Comparison of ENCODE assay signal across 12 cellular contexts in genomic region chr5:169424956-169425318, GRCh38.
A peak's percentile ranks its signal among the peaks of the same experiment; 100 is the strongest.
DNase-seq lines count a peak whose midpoint lies in the region; ATAC-seq and TF ChIP-seq lines count a peak whose summit lies in the region.
"Had no signal": no experiment of that assay in that cellular context is flagged by ENCODE, and none has a peak within 500 bp of the region (broad histone marks: within the 10 kb centered on the region; RNA-seq: fewer than 3 reads in every experiment).

No MANE protein-coding gene starts in this region.

- TF ChIP-seq CTCF in fibroblast of the aortic adventitia (IDR thresholded peaks at IDR 0.05; ENCODE audit: insufficient read depth, low read length), result no peak

- H3K4me3 ChIP-seq in adipocyte (ENCODE audit: low read length) (no peak overlapping the region), fibroblast of the aortic adventitia (ENCODE audit: low read depth, low read length) (no peak overlapping the region), skeletal muscle cell (ENCODE audit: low read depth, low read length) (no peak overlapping the region)
- H3K4me3 ChIP-seq: GM23248 had no signal

- DNase-seq in adipocyte (ENCODE audit: low read depth) (peak; percentile 71), fibroblast of the aortic adventitia (ENCODE audit: low read depth) (peak; percentile 38), skeletal muscle cell (ENCODE audit: low read depth) (peak; percentile 59), C1 segment of cervical spinal cord (lab: John Stamatoyannopoulos, UW) (no peak)
- no peak for DNase-seq in activated CD4-positive, alpha-beta T cell treated with anti-CD3 and anti-CD28 coated beads, Interleukin-2, amount 50 U/mL, for 48 hours
- DNase-seq: ACHN; BE2C; Caco-2; CD4-positive, alpha-beta T cell; GM23248; H7 had no signal

- H3K27me3 ChIP-seq in adipocyte (replicated peaks; ENCODE audit: control insufficient read depth, insufficient read depth, low read length), result no peaks in the 10 kb centered on the region
- H3K27me3 ChIP-seq: BE2C had no signal

- peaks cover 29% of the 10 kb centered on the region for H3K4me1 ChIP-seq in adipocyte (ENCODE audit: control insufficient read depth, insufficient read depth, low read length)
- H3K4me1 ChIP-seq: BE2C had no signal

- peaks cover 2% of the 10 kb centered on the region for H3K9me3 ChIP-seq in adipocyte (ENCODE audit: control insufficient read depth, low read length)
- H3K9me3 ChIP-seq: BE2C, Caco-2 had no signal

- ATAC-seq in HG03039 (IDR thresholded peaks at IDR 0.05; ENCODE audit: unreplicated experiment), result no peak

- no peaks in the 10 kb centered on the region for H3K36me3 ChIP-seq in adipocyte (ENCODE audit: control insufficient read depth, insufficient read depth, low read length, severe bottlenecking)
- H3K36me3 ChIP-seq: BE2C had no signal

- H3K9ac ChIP-seq in adipocyte (ENCODE audit: low read length), result no peak overlapping the region
- H3K9ac ChIP-seq: GM23248 had no signal

Comparison
In these comparisons a context has a peak if more than half of its experiments do, and no peak if none do; other contexts are left out.
1. DNase-seq: peak in adipocyte (single experiment), fibroblast of the aortic adventitia (single experiment) and skeletal muscle cell (single experiment); none in C1 segment of cervical spinal cord (0 of 14) and activated CD4-positive, alpha-beta T cell treated with anti-CD3 and anti-CD28 coated beads, Interleukin-2, amount 50 U/mL, for 48 hours (0 of 2).